Comparison of ENCODE assay signal across 10 cellular contexts in genomic region chr7:44377681-44378421, GRCh38. TPM values are rescaled to one million over a fixed set of nuclear protein-coding genes. Genes with fewer than 3 reads are reported as not detected.
DNase-seq lines count a peak whose midpoint lies in the region; ATAC-seq and TF ChIP-seq lines count a peak whose summit lies in the region.
"Had no signal": no experiment of that assay in that cellular context is flagged by ENCODE, and none has a peak within 500 bp of the region (broad histone marks: within the 10 kb centered on the region; RNA-seq: fewer than 3 reads in every experiment).

No MANE protein-coding gene starts in this region.

- CTCF ChIA-PET in OCI-LY7 (lab: Charles Lee; ENCODE audit: unreplicated experiment): no interaction called here

- H3K27ac ChIP-seq in heart left ventricle (no peak overlapping the region), OCI-LY7 (ENCODE audit: low read depth, low read length, poor library complexity, severe bottlenecking) (peak overlapping the region; percentile 31), stomach (no peak overlapping the region)
- H3K27ac ChIP-seq: BLaER1 treated with 17β-estradiol and CSF1 and Interleukin-3, amounts not matched to agents 10 nM and 100 nM had no signal

- DNase-seq in cardiac septum (ENCODE audit: low spot score) (peak; percentile 59), heart left ventricle (no peak), OCI-LY7 (ENCODE audit: low spot score) (peak; percentile 79), superior temporal gyrus (ENCODE audit: extremely low spot score) (peak; percentile 6), T-helper 9 cell (no peak), left lobe of liver (ENCODE audit: low spot score) (no peak), stomach (no peak)

- no peaks in the 10 kb centered on the region for H3K79me2 ChIP-seq in OCI-LY7 (ENCODE audit: insufficient read depth, low read depth, low read length)

- H3K36me3 ChIP-seq in heart left ventricle (peaks cover 0 to 10% (median 0%) of the 10 kb centered on the region in 9 donors), OCI-LY7 (ENCODE audit: insufficient read depth, low read length) (no peaks in the 10 kb centered on the region), stomach (peaks cover 0 to 23% (median 22%) of the 10 kb centered on the region in 4 donors)

- TF ChIP-seq CTCF in heart left ventricle (IDR thresholded peaks at IDR 0.05) (no peak), OCI-LY7 (conservative IDR thresholded peaks at IDR 0.05; ENCODE audit: low read length) (no peak), stomach (IDR thresholded peaks at IDR 0.05) (no peak)

- H3K4me3 ChIP-seq in heart left ventricle (no peak overlapping the region), OCI-LY7 (ENCODE audit: low read depth, low read length, poor library complexity, severe bottlenecking) (no peak overlapping the region), stomach (no peak overlapping the region)
- H3K4me3 ChIP-seq: BLaER1 treated with 17β-estradiol and CSF1 and Interleukin-3, amounts not matched to agents 10 nM and 100 nM had no signal

- ATAC-seq in heart left ventricle: no peak
- peak; percentile 84 for ATAC-seq in HG02678 (IDR thresholded peaks at IDR 0.05; ENCODE audit: unreplicated experiment)
- no peak for ATAC-seq in left lobe of liver

- no peaks in the 10 kb centered on the region for H4K20me1 ChIP-seq in OCI-LY7 (ENCODE audit: insufficient read depth, low read length)

- H3K27me3 ChIP-seq in heart left ventricle: no peaks in the 10 kb centered on the region
- H3K27me3 ChIP-seq in stomach: no peaks in the 10 kb centered on the region
- H3K27me3 ChIP-seq: BLaER1 treated with 17β-estradiol and CSF1 and Interleukin-3, amounts not matched to agents 10 nM and 100 nM had no signal

- no peak for TF ChIP-seq EP300 in stomach (IDR thresholded peaks at IDR 0.05)

- H3K4me1 ChIP-seq in heart left ventricle (peaks cover 0 to 8% (median 2%) of the 10 kb centered on the region in 12 donors), OCI-LY7 (ENCODE audit: insufficient read depth, low read length, poor library complexity, severe bottlenecking) (peaks cover 19% of the 10 kb centered on the region), stomach (no peaks in the 10 kb centered on the region)
- H3K4me1 ChIP-seq: BLaER1 treated with 17β-estradiol and CSF1 and Interleukin-3, amounts not matched to agents 10 nM and 100 nM had no signal

- intact Hi-C loops in cardiac septum (cut with DNase I): no loop called here
- intact Hi-C loops in heart left ventricle (cut with DNase I): loop anchor here in 4 of 10 donors (2.0 to 10.0 kb wide), 3 partner anchors 99 to 189 kb away; no protein-coding TSS in a partner anchor
- intact Hi-C loops in OCI-LY7 (cut with micrococcal nuclease; ENCODE audit: unreplicated experiment): no loop called here
- intact Hi-C loops in stomach (cut with DNase I; ENCODE audit: low total_unique reads): no loop called here

- H3K9me3 ChIP-seq in heart left ventricle (no peaks in the 10 kb centered on the region), OCI-LY7 (ENCODE audit: low read length) (no peaks in the 10 kb centered on the region), stomach (no peaks in the 10 kb centered on the region)
- H3K9me3 ChIP-seq: BLaER1 treated with 17β-estradiol and CSF1 and Interleukin-3, amounts not matched to agents 10 nM and 100 nM had no signal

- 79 to 93% (median 84%) methylated on average over 5 of the region's 5 CpGs for WGBS in heart left ventricle, 4 donors
- WGBS in stomach, 5 donors: 73 to 77% (median 75%) methylated on average over 5 of the region's 5 CpGs

- POLR2A ChIA-PET in OCI-LY7 (lab: Charles Lee): no interaction called here

- peak overlapping the region; percentile 43 for H3K4me2 ChIP-seq in OCI-LY7 (ENCODE audit: low read length)
- H3K4me2 ChIP-seq: BLaER1 treated with 17β-estradiol and CSF1 and Interleukin-3, amounts not matched to agents 10 nM and 100 nM had no signal

- H3K9me2 ChIP-seq in OCI-LY7 (ENCODE audit: insufficient read depth, low read length): no peaks in the 10 kb centered on the region

- no peak for TF ChIP-seq POLR2A in heart left ventricle (IDR thresholded peaks at IDR 0.05)
- no peak for TF ChIP-seq POLR2A in stomach (IDR thresholded peaks at IDR 0.05)

- BruUV-seq in OCI-LY7 (replicated peaks; lab: Mats Ljungman, UMichigan): no TSS peak

- H2AFZ ChIP-seq in OCI-LY7 (ENCODE audit: low read length): no peak overlapping the region

RNA-seq across cellular contexts. Expression of gene CAMK2B, which starts 52.5 kb away (rescaled TPM):
- total RNA-seq in cardiac septum (149 TPM), heart left ventricle (100 to 1,000 TPM in 5 of 9 donors, 10 to 100 TPM in 4; 77.5 to 141 (median 104) TPM), OCI-LY7 (2022) (0.92 and 1.1 TPM in 2 replicates), left lobe of liver (5.0 TPM), stomach (1 to 10 TPM in 2 of 5 donors, under 1 TPM in 1, not detected in 2; 0.92 to 7.6 (median 4.6) TPM)
- polyA plus RNA-seq in heart left ventricle (100 to 1,000 TPM in 1 of 2 donors, 10 to 100 TPM in 1; 35.7 to 103 TPM), stomach (10 to 100 TPM in 1 of 3 donors, 1 to 10 TPM in 2; 2.9 to 28.4 (median 6.2) TPM)
- 0.66 and 0.98 TPM in 2 replicates for total RNA-seq in OCI-LY7 (2014; rRNA removed; shearing (Covaris generic))
- total RNA-seq: T-helper 1 cell treated with Interleukin-12 subunit alpha and Interleukin-12 subunit beta and Interleukin-4 antibody, amounts not matched to agents 30 ng/mL and 1 ng/mL, for 36 hours had no signal

Comparison
In these comparisons a context has a peak if more than half of its experiments do, and no peak if none do; other contexts are left out.
1. DNase-seq: peak in cardiac septum (single experiment), OCI-LY7 (single experiment) and superior temporal gyrus (single experiment); none in heart left ventricle (0 of 5), T-helper 9 cell (single experiment), left lobe of liver (single experiment) and stomach (single experiment).
2. RNA of gene CAMK2B, which starts 52.5 kb away (total RNA-seq): 149 TPM in cardiac septum (single experiment) and 77.5 to 141 TPM in heart left ventricle; 5.0 TPM in left lobe of liver (single experiment), 0.66 to 1.1 TPM in OCI-LY7 and 0.92 to 7.6 TPM in stomach; every median in the first group is over 4 times any median in the second.